Comparison of ENCODE assay signal across 9 cellular contexts in genomic region chr12:104218935-104219334, GRCh38. TPM values are rescaled to one million over a fixed set of nuclear protein-coding genes. Genes with fewer than 3 reads are reported as not detected.
DNase-seq lines count a peak whose midpoint lies in the region; ATAC-seq and TF ChIP-seq lines count a peak whose summit lies in the region.
"Had no signal": no experiment of that assay in that cellular context is flagged by ENCODE, and none has a peak within 500 bp of the region (broad histone marks: within the 10 kb centered on the region; RNA-seq: fewer than 3 reads in every experiment).

No MANE protein-coding gene starts in this region.

- peak overlapping the region; percentile 66 for H3K27ac Mint-ChIP-seq in activated CD4-positive, alpha-beta T cell treated with anti-CD3 and anti-CD28 coated beads, Interleukin-2, amount 10 ng/mL, durations not matched to agents 24 days and 14 days
- H3K27ac Mint-ChIP-seq in activated naive CD4-positive, alpha-beta T cell treated with anti-CD3 and anti-CD28 coated beads, Interleukin-2, amount 50 U/mL, for 72 hours: peak overlapping the region; percentile 79 to 85

- no peak for TF ChIP-seq POLR2A in suprapubic skin (IDR thresholded peaks at IDR 0.05)

- intact Hi-C loops in activated CD4-positive, alpha-beta T cell treated with anti-CD3 and anti-CD28 coated beads, Interleukin-2, amount 10 ng/mL, durations not matched to agents 24 days and 14 days (cut with micrococcal nuclease): loop anchor here (5.0 kb wide), 1 partner anchor 82 kb away; the partner anchor contains the start of gene NFYB
- intact Hi-C loops in right cardiac atrium (cut with DNase I): loop anchor here (5.0 kb wide), 3 partner anchors 68 to 138 kb away; partner anchors contain the start of gene EID3 (in 2 of the 4)

- H3K9me3 ChIP-seq in right cardiac atrium (ENCODE audit: control insufficient read depth, low read length) (no peaks in the 10 kb centered on the region), suprapubic skin (no peaks in the 10 kb centered on the region)
- H3K9me3 ChIP-seq: neutrophil had no signal

- ATAC-seq in activated naive CD4-positive, alpha-beta T cell treated with anti-CD3 and anti-CD28 coated beads, Interleukin-2, amount 50 U/mL, for 72 hours: peak; percentile 15 to 27
- no peak for ATAC-seq in right cardiac atrium

- H3K4me1 Mint-ChIP-seq in activated CD4-positive, alpha-beta T cell treated with anti-CD3 and anti-CD28 coated beads, Interleukin-2, amount 10 ng/mL, durations not matched to agents 24 days and 14 days: peaks cover 38% of the 10 kb centered on the region

- 94% methylated on average over 1 of the region's 1 CpG for WGBS in right cardiac atrium
- WGBS in suprapubic skin: 86% methylated on average over 1 of the region's 1 CpG

- no peak for TF ChIP-seq CTCF in suprapubic skin (IDR thresholded peaks at IDR 0.05)

- H3K9me3 Mint-ChIP-seq in activated CD4-positive, alpha-beta T cell treated with anti-CD3 and anti-CD28 coated beads, Interleukin-2, amount 10 ng/mL, durations not matched to agents 24 days and 14 days: peaks cover 3% of the 10 kb centered on the region
- H3K9me3 Mint-ChIP-seq in activated naive CD4-positive, alpha-beta T cell treated with anti-CD3 and anti-CD28 coated beads, Interleukin-2, amount 50 U/mL, for 72 hours: peaks cover 0 to 10% of the 10 kb centered on the region in 2 donors

- H3K27me3 ChIP-seq in right cardiac atrium (ENCODE audit: control insufficient read depth, insufficient read depth) (no peaks in the 10 kb centered on the region), suprapubic skin (no peaks in the 10 kb centered on the region)

- H3K36me3 Mint-ChIP-seq in activated CD4-positive, alpha-beta T cell treated with anti-CD3 and anti-CD28 coated beads, Interleukin-2, amount 10 ng/mL, durations not matched to agents 24 days and 14 days (ENCODE audit: low read depth): peaks cover 2% of the 10 kb centered on the region
- peaks cover 0 to 11% of the 10 kb centered on the region in 2 donors for H3K36me3 Mint-ChIP-seq in activated naive CD4-positive, alpha-beta T cell treated with anti-CD3 and anti-CD28 coated beads, Interleukin-2, amount 50 U/mL, for 72 hours

- peaks cover 9% of the 10 kb centered on the region for H3K4me1 ChIP-seq in right cardiac atrium (ENCODE audit: control insufficient read depth, insufficient read depth, low read length)
- H3K4me1 ChIP-seq in suprapubic skin: peaks cover 29% of the 10 kb centered on the region

- H3K27me3 Mint-ChIP-seq in activated CD4-positive, alpha-beta T cell treated with anti-CD3 and anti-CD28 coated beads, Interleukin-2, amount 10 ng/mL, durations not matched to agents 24 days and 14 days: peaks cover 8% of the 10 kb centered on the region

- H3K27ac ChIP-seq in right cardiac atrium (ENCODE audit: low read length) (peak overlapping the region; percentile 99), suprapubic skin (peak overlapping the region; percentile 83)
- H3K27ac ChIP-seq: neutrophil had no signal

- TF ChIP-seq EP300 in suprapubic skin (IDR thresholded peaks at IDR 0.05): no peak

- H3K4me3 ChIP-seq in right cardiac atrium (ENCODE audit: low read length): no peak overlapping the region
- no peak overlapping the region for H3K4me3 ChIP-seq in suprapubic skin

- no peak for DNase-seq in activated CD4-positive, alpha-beta T cell treated with anti-CD3 and anti-CD28 coated beads, Interleukin-2, amount 10 ng/mL, durations not matched to agents 24 days and 14 days
- DNase-seq in activated CD4-positive, alpha-beta T cell treated with anti-CD3 and anti-CD28 coated beads for 4 hours: no peak
- no peak for DNase-seq in activated naive CD4-positive, alpha-beta T cell treated with anti-CD3 and anti-CD28 coated beads, Interleukin-2, amount 50 U/mL, for 72 hours (ENCODE audit: low spot score in 2 of 2)
- no peak for DNase-seq in right cardiac atrium
- DNase-seq in suprapubic skin (ENCODE audit: low spot score in 2 of 2): no peak
- no peak for DNase-seq in NCI-H748 treated with DMSO at 0.1 percent for 48 hours (lab: John Stamatoyannopoulos, UW)
- DNase-seq in SW480 (ENCODE audit: low spot score): no peak
- DNase-seq in C1 segment of cervical spinal cord (lab: John Stamatoyannopoulos, UW): no peak

- peak overlapping the region; percentile 7 for H3K4me3 Mint-ChIP-seq in activated CD4-positive, alpha-beta T cell treated with anti-CD3 and anti-CD28 coated beads, Interleukin-2, amount 10 ng/mL, durations not matched to agents 24 days and 14 days

- H3K36me3 ChIP-seq in suprapubic skin: no peaks in the 10 kb centered on the region
- H3K36me3 ChIP-seq: neutrophil had no signal

RNA-seq across cellular contexts. Expression of gene TXNRD1, which starts 3.4 kb away (rescaled TPM):
- 99.6 and 99.7 TPM in 2 replicates for total RNA-seq in activated CD4-positive, alpha-beta T cell treated with anti-CD3 and anti-CD28 coated beads, Interleukin-2, amount 10 ng/mL, durations not matched to agents 24 days and 14 days
- 100 to 1,000 TPM in 1 of 2 donors, 10 to 100 TPM in 1; 86.4 to 160 TPM for total RNA-seq in activated naive CD4-positive, alpha-beta T cell treated with anti-CD3 and anti-CD28 coated beads, Interleukin-2, amount 50 U/mL, for 72 hours
- 100 to 1,000 TPM; 118 to 187 (median 148) TPM for total RNA-seq in right cardiac atrium
- polyA plus RNA-seq in right cardiac atrium: 57.9 TPM
- 10 to 100 TPM; 33.1 to 52.1 (median 39.4) TPM for total RNA-seq in suprapubic skin

Comparison
In these comparisons a context has a peak if more than half of its experiments do, and no peak if none do; other contexts are left out.
1. ATAC-seq: peak in activated naive CD4-positive, alpha-beta T cell treated with anti-CD3 and anti-CD28 coated beads, Interleukin-2, amount 50 U/mL, for 72 hours (2 of 2); none in right cardiac atrium (0 of 2).